ENCODE assay signal across 38 cellular contexts in the genomic region with DNA sequence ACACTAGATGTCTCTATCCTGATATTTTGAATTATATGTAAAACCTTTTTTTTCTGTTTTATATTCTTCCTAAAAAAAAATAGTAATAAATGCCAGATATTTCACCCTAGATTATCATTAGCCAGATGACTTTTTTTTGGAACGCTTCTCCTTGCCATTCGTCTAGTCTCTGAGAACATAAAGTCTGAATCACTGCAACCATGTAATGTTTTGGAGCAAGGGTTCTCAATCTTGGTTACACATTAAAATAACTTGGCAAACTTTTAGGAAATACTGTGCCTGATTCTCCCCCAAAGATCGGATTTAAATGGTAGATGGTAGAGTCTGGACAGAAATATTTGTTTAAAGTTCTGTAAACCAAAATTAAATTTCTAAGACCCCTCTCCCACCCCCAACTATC. TPM values are rescaled to one million over a fixed set of nuclear protein-coding genes. Genes with fewer than 3 reads are reported as not detected.
"Had no signal": no experiment of that assay in that cellular context is flagged by ENCODE, and none has a peak within 500 bp of the region (broad histone marks: within the 10 kb centered on the region; RNA-seq: fewer than 3 reads in every experiment).

No MANE protein-coding gene starts in this region.

- H3K9me3 ChIP-seq: adrenal gland, body of pancreas, colonic mucosa, gastroesophageal sphincter had no signal

- H3K4me3 ChIP-seq: adrenal gland, body of pancreas, colonic mucosa, esophagus squamous epithelium, gastroesophageal sphincter, heart right ventricle had no signal

- H3K27ac ChIP-seq: adrenal gland, colonic mucosa, epithelial cell of prostate, esophagus squamous epithelium, gastroesophageal sphincter, heart right ventricle, VCaP had no signal

- FAIRE-seq: endometrium, endothelial cell of umbilical vein, TTC549 had no signal

- H3K36me3 ChIP-seq: adrenal gland, colonic mucosa, esophagus squamous epithelium, gastroesophageal sphincter, heart right ventricle had no signal

- DNase-seq: activated B cell treated with CpG ODN at 0.5 μM for 24 hours; activated CD4-positive, alpha-beta memory T cell treated with anti-CD3 and anti-CD28 coated beads for 36 hours; activated CD4-positive, alpha-beta T cell treated with anti-CD3 and anti-CD28 coated beads, Interleukin-2, amount 10 ng/mL, durations not matched to agents 24 days and 14 days; activated CD8-positive, alpha-beta memory T cell treated with anti-CD3 and anti-CD28 coated beads, Interleukin-2, amount 10 ng/mL, durations not matched to agents 7 days and 5 days; activated CD8-positive, alpha-beta memory T cell treated with anti-CD3 and anti-CD28 coated beads, Interleukin-2, amount 50 U/mL, for 4 hours; activated CD8-positive, alpha-beta T cell treated with anti-CD3 and anti-CD28 coated beads, Interleukin-2, amount 10 ng/mL, durations not matched to agents 7 days and 5 days; activated effector memory CD4-positive, alpha-beta T cell treated with anti-CD3 and anti-CD28 coated beads, Interleukin-2, amount 50 U/mL, for 16 hours; activated naive CD4-positive, alpha-beta T cell treated with anti-CD3 and anti-CD28 coated beads for 36 hours; activated naive CD8-positive, alpha-beta T cell treated with anti-CD3 and anti-CD28 coated beads for 36 hours; activated naive CD8-positive, alpha-beta T cell treated with anti-CD3 and anti-CD28 coated beads, Interleukin-2, amount 50 U/mL, for 24 hours; activated T-cell treated with anti-CD3 and anti-CD28 coated beads, Interleukin-2, amount 50 U/mL, for 1 hour; activated T-cell treated with anti-CD3 and anti-CD28 coated beads, Interleukin-2, amount 50 U/mL, for 48 hours; amygdala; aorta; caudate nucleus; colonic mucosa; effector CD8-positive, alpha-beta T cell; esophagus squamous epithelium; foreskin melanocyte; heart right ventricle; T-helper 2 cell had no signal

- H3K4me1 ChIP-seq: adrenal gland, colonic mucosa, gastroesophageal sphincter, heart right ventricle had no signal

- H3K27me3 ChIP-seq: adrenal gland, body of pancreas, colonic mucosa, esophagus squamous epithelium, gastroesophageal sphincter, heart right ventricle had no signal

- ATAC-seq: activated CD4-positive, CD25-positive, alpha-beta regulatory T cell treated with anti-CD3 and anti-CD28 coated beads, Interleukin-2, amount 50 U/mL, for 24 hours; activated CD8-positive, alpha-beta memory T cell treated with anti-CD3 and anti-CD28 coated beads, Interleukin-2, amount 10 ng/mL, durations not matched to agents 7 days and 5 days; activated CD8-positive, alpha-beta T cell treated with anti-CD3 and anti-CD28 coated beads, Interleukin-2, amount 10 ng/mL, durations not matched to agents 7 days and 5 days; activated naive CD8-positive, alpha-beta T cell treated with anti-CD3 and anti-CD28 coated beads, Interleukin-2, amount 50 U/mL, for 24 hours; gastroesophageal sphincter; heart right ventricle had no signal

RNA-seq across cellular contexts. Expression of a gene that starts 21.0 kb away (rescaled TPM):
- total RNA-seq: activated B cell treated with CpG ODN at 0.5 μM for 24 hours; activated CD4-positive, alpha-beta T cell treated with anti-CD3 and anti-CD28 coated beads, Interleukin-2, amount 10 ng/mL, durations not matched to agents 24 days and 14 days; activated CD8-positive, alpha-beta memory T cell treated with anti-CD3 and anti-CD28 coated beads for 36 hours; activated CD8-positive, alpha-beta T cell treated with anti-CD3 and anti-CD28 coated beads, Interleukin-2, amount 10 ng/mL, durations not matched to agents 7 days and 5 days; activated naive CD4-positive, alpha-beta T cell treated with anti-CD3 and anti-CD28 coated beads for 36 hours; activated naive CD8-positive, alpha-beta T cell treated with anti-CD3 and anti-CD28 coated beads for 36 hours; activated T-helper 1 cell treated with anti-CD3 and anti-CD28 coated beads, Interleukin-12 subunit alpha, Interleukin-12 subunit beta, Interleukin-2, Interleukin-4 antibody, amounts not matched to agents 30 ng/mL and 10 ng/mL and 1 ng/mL, durations not matched to agents 14 hours and 24 hours and 36 hours; activated T-helper 2 cell treated with anti-CD3 and anti-CD28 coated beads, Interferon-gamma antibody, Interleukin-2, Interleukin-4, amounts not matched to agents 10 μg/mL and 5 μg/mL and 100 μg/mL, durations not matched to agents 14 hours and 24 hours and 36 hours; body of pancreas; colonic mucosa; dermis microvascular lymphatic vessel endothelial cell; endothelial cell of umbilical vein; esophagus squamous epithelium; fibroblast of lung; fibroblast of villous mesenchyme; glomerular endothelial cell; T-helper 1 cell treated with Interleukin-12 subunit alpha and Interleukin-12 subunit beta and Interleukin-4 antibody, amounts not matched to agents 30 ng/mL and 1 ng/mL, for 36 hours had no signal
- polyA plus RNA-seq: adrenal gland, aorta, heart right ventricle had no signal
